ENCODE assay signal across 1 cellular context in genomic region chr1:114094303-114094663, GRCh38.
TF ChIP-seq lines count a peak whose summit lies in the region.

No MANE protein-coding gene starts in this region.

TF ChIP-seq in neural cell, 6 proteins besides CTCF, POLR2A, EP300 and RAD21 (continued from another document):
- TF ChIP-seq REST (IDR thresholded peaks at IDR 0.05; ENCODE audit: borderline replicate concordance) (no peak), POLR2AphosphoS5 (IDR thresholded peaks at IDR 0.05) (no peak), TAF1 (IDR thresholded peaks at IDR 0.05; ENCODE audit: low read depth) (no peak)
